In genomic region chr10:96991313-96991841, GRCh38 we compare ENCODE assay signal across 11 cellular contexts.
DNase-seq lines count a peak whose midpoint lies in the region; ATAC-seq and TF ChIP-seq lines count a peak whose summit lies in the region.
"Had no signal": no experiment of that assay in that cellular context is flagged by ENCODE, and none has a peak within 500 bp of the region (broad histone marks: within the 10 kb centered on the region; RNA-seq: fewer than 3 reads in every experiment).

No MANE protein-coding gene starts in this region.

- no peaks in the 10 kb centered on the region for H3K4me1 Mint-ChIP-seq in CD4-positive, alpha-beta T cell (ENCODE audit: low read depth)

- H3K9me3 Mint-ChIP-seq in CD4-positive, alpha-beta T cell: no peaks in the 10 kb centered on the region
- H3K9me3 Mint-ChIP-seq: GM23338 had no signal

- H3K27me3 Mint-ChIP-seq in CD4-positive, alpha-beta T cell: no peaks in the 10 kb centered on the region

- H3K4me3 Mint-ChIP-seq in CD4-positive, alpha-beta T cell: no peak overlapping the region
- H3K4me3 Mint-ChIP-seq: GM23338 had no signal

- intact Hi-C loops in CD4-positive, alpha-beta T cell (cut with DNase I, micrococcal nuclease): no loop called here

- TF ChIP-seq CTCF in AG04450 (IDR thresholded peaks at IDR 0.05; ENCODE audit: low read depth, low read length): no peak
- TF ChIP-seq CTCF in CD4-positive, alpha-beta T cell (IDR thresholded peaks at IDR 0.05): no peak

- no peak overlapping the region for H3K27ac Mint-ChIP-seq in CD4-positive, alpha-beta T cell

- no peaks in the 10 kb centered on the region for H3K9me3 ChIP-seq in AG04450 (ENCODE audit: control insufficient read depth, insufficient read depth, low read length)
- H3K9me3 ChIP-seq in CD4-positive, alpha-beta T cell (ENCODE audit: control insufficient read depth, low read length): no peaks in the 10 kb centered on the region
- H3K9me3 ChIP-seq: breast epithelium had no signal

- peak overlapping the region; percentile 40 for H3K4me3 ChIP-seq in AG04450 (ENCODE audit: low read depth, low read length)
- H3K4me3 ChIP-seq: breast epithelium, GM23338 had no signal

- CTCF ChIA-PET in AG04450 (lab: Charles Lee): interaction anchor here (0.6 to 1.1 kb wide), 7 partner anchors 28 to 350 kb away, joined by 3 to 4 read pairs (median 3); no protein-coding TSS in a partner anchor
- CTCF ChIA-PET in CD4-positive, alpha-beta T cell (lab: Charles Lee): interaction anchor here (0.6 kb wide), 1 partner anchor 44 kb away, joined by 3 read pairs; no protein-coding TSS in a partner anchor

- peak; percentile 47 for ATAC-seq in GM19023 (IDR thresholded peaks at IDR 0.05; ENCODE audit: unreplicated experiment)
- no peak for ATAC-seq in CD4-positive, alpha-beta T cell (ENCODE audit: poor library complexity)

- no peaks in the 10 kb centered on the region for H3K27me3 ChIP-seq in AG04450 (ENCODE audit: control insufficient read depth, insufficient read depth, low read length)
- H3K27me3 ChIP-seq in CD4-positive, alpha-beta T cell (ENCODE audit: control insufficient read depth, insufficient read depth, low read length): no peaks in the 10 kb centered on the region
- H3K27me3 ChIP-seq: breast epithelium had no signal

- POLR2A ChIA-PET in AG04450 (lab: Yijun Ruan, JAX): interaction anchor here (0.7 to 1.2 kb wide), 3 partner anchors 11 to 159 kb away, joined by 3 to 7 read pairs (median 3); partner anchors contain the start of gene LCOR
- POLR2A ChIA-PET in CD4-positive, alpha-beta T cell (lab: Charles Lee): no interaction called here

- H3K36me3 Mint-ChIP-seq in CD4-positive, alpha-beta T cell (ENCODE audit: low read depth): no peaks in the 10 kb centered on the region

- peak overlapping the region; percentile 87 for H3K27ac ChIP-seq in AG04450 (ENCODE audit: low read depth, low read length)
- no peak overlapping the region for H3K27ac ChIP-seq in CD4-positive, alpha-beta T cell (ENCODE audit: low read depth, low read length)
- H3K27ac ChIP-seq: breast epithelium had no signal

- peak; percentile 64 for DNase-seq in AG04450 (ENCODE audit: low read depth, low spot score)
- peak; percentile 72 for DNase-seq in LHCN-M2 (ENCODE audit: low read depth)
- peak; percentile 16 for DNase-seq in fibroblast of the conjunctiva (ENCODE audit: low read depth)
- DNase-seq in RPMI8226: no peak
- no peak for DNase-seq in DMS53 treated with DMSO at 0.1 percent for 48 hours (lab: John Stamatoyannopoulos, UW; ENCODE audit: unreplicated experiment)
- no peak for DNase-seq in CD4-positive, alpha-beta T cell
- DNase-seq in activated effector memory CD4-positive, alpha-beta T cell treated with Interleukin-2 at 50 U/mL for 16 hours: no peak
- DNase-seq: NCI-H510A had no signal

Comparison
In these comparisons a context has a peak if more than half of its experiments do, and no peak if none do; other contexts are left out.
1. DNase-seq: peak in AG04450 (single experiment), LHCN-M2 (single experiment) and fibroblast of the conjunctiva (single experiment); none in RPMI8226 (single experiment), DMS53 treated with DMSO at 0.1 percent for 48 hours (single experiment), CD4-positive, alpha-beta T cell (0 of 10) and activated effector memory CD4-positive, alpha-beta T cell treated with Interleukin-2 at 50 U/mL for 16 hours (single experiment).